Comparison of ENCODE assay signal across 1 cellular context in the genomic region with DNA sequence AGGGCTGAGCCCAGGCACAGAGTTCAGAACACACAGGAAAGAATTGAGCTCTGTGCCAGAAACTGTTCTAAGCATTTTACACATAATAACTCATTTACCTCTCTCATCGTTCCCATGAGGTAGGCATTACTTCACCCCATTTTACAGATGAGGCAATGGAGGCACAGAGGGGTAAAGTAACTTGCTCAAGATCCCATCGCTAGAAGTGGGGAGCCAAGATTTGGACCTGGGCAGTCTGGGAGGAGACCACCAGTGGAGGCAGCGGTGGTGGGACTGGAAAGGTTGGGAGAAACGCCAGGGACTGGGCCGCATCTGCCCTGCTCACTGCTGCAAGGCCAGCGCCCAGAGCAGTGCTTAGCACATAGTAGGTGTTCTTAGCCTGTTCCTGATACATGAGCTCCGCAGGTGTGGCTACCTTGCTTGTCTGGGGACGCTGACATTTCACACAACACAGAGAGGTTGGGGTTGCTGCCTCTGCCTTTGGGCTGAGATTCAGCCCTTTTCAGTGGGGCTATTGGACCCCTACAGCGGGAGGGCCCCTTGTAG.
TF ChIP-seq lines count a peak whose summit lies in the region.

No MANE protein-coding gene starts in this region.

TF ChIP-seq in IMR-90, 13 proteins besides CTCF, POLR2A, EP300 and RAD21 (continued from another document):
- TF ChIP-seq, protein P1, sequence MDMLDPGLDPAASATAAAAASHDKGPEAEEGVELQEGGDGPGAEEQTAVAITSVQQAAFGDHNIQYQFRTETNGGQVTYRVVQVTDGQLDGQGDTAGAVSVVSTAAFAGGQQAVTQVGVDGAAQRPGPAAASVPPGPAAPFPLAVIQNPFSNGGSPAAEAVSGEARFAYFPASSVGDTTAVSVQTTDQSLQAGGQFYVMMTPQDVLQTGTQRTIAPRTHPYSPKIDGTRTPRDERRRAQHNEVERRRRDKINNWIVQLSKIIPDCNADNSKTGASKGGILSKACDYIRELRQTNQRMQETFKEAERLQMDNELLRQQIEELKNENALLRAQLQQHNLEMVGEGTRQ (IDR thresholded peaks at IDR 0.05; ENCODE audit: low read depth, low read length) = no peak
- TF ChIP-seq FOS (IDR thresholded peaks at IDR 0.05; ENCODE audit: low read depth, low read length) (no peak), CHD1 (IDR thresholded peaks at IDR 0.05; ENCODE audit: low read depth, low read length) (no peak), MAFK (IDR thresholded peaks at IDR 0.05; ENCODE audit: low read depth, low read length) (no peak)
